In the genomic region with DNA sequence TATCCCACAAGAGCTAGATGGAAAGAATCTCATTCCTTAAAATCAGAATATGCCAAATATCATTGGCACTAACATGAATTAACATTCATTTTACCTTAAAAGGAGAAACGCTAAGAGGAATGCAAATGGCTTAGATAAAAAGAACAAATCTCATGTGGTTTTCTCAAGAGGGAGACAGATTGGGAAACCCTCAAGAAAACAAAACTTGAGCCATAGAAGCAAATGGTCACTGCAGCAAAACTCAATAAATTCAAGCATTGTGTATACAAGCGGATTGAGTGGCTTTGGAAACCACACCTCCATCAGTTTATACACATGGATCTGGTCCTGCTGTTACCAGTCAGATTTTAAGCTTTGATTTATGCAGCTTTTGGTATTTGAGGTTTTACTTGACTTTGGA, we compare ENCODE assay signal across 16 cellular contexts.
DNase-seq lines count a peak whose midpoint lies in the region; ATAC-seq and TF ChIP-seq lines count a peak whose summit lies in the region.
"Had no signal": no experiment of that assay in that cellular context is flagged by ENCODE, and none has a peak within 500 bp of the region (broad histone marks: within the 10 kb centered on the region; RNA-seq: fewer than 3 reads in every experiment).

No MANE protein-coding gene starts in this region.

- intact Hi-C loops in mucosa of descending colon (cut with DNase I, micrococcal nuclease) (no loop called here), testis (cut with DNase I; ENCODE audit: low total_unique reads) (no loop called here)

- no peak overlapping the region for H3K4me3 ChIP-seq in coronary artery
- no peak overlapping the region for H3K4me3 ChIP-seq in mucosa of descending colon
- no peak overlapping the region for H3K4me3 ChIP-seq in testis
- no peak overlapping the region for H3K4me3 ChIP-seq in upper lobe of left lung

- WGBS in testis, 2 donors: 84 to 96% methylated on average over 2 of the region's 2 CpGs
- WGBS in upper lobe of left lung, 2 donors: 77 to 83% methylated on average over 2 of the region's 2 CpGs

- ATAC-seq in mucosa of descending colon (peak; percentile 39), HG02798 (IDR thresholded peaks at IDR 0.05; ENCODE audit: poor library complexity, unreplicated experiment) (no peak), upper lobe of left lung (ENCODE audit: low FRiP score in 2 of 2) (no peak)
- ATAC-seq: CD8-positive, alpha-beta T cell had no signal

- peak; percentile 16 for DNase-seq in NCI-H748 (lab: John Stamatoyannopoulos, UW; ENCODE audit: unreplicated experiment)
- DNase-seq in NCI-H748 treated with DMSO at 0.1 percent for 48 hours (lab: John Stamatoyannopoulos, UW): no peak
- no peak for DNase-seq in coronary artery (ENCODE audit: low spot score)
- DNase-seq in mucosa of descending colon: peak in 1 of 3 donors; percentile 6
- no peak for DNase-seq in NCI-H2029 (lab: John Stamatoyannopoulos, UW)
- DNase-seq in testis: no peak
- DNase-seq in upper lobe of left lung: no peak
- DNase-seq: CD8-positive, alpha-beta T cell; HCEC 1CT; Kasumi-1; NCI-H1105; NCI-H2029 treated with DMSO at 0.1 percent for 48 hours; NCI-H510A treated with DMSO at 0.1 percent for 48 hours; NK-92 treated with Interleukin-12 subunit alpha and Interleukin-12 subunit beta, amount 100 ng/mL, for 24 hours had no signal

- TF ChIP-seq POLR2A in testis (IDR thresholded peaks at IDR 0.05) (no peak), upper lobe of left lung (IDR thresholded peaks at IDR 0.05) (no peak)

- no peaks in the 10 kb centered on the region for H3K27me3 ChIP-seq in testis
- H3K27me3 ChIP-seq in upper lobe of left lung: no peaks in the 10 kb centered on the region

- TF ChIP-seq EP300 in upper lobe of left lung (IDR thresholded peaks at IDR 0.05): no peak

- TF ChIP-seq CTCF in coronary artery (IDR thresholded peaks at IDR 0.05): no peak
- no peak for TF ChIP-seq CTCF in mucosa of descending colon (IDR thresholded peaks at IDR 0.05)
- TF ChIP-seq CTCF in testis (IDR thresholded peaks at IDR 0.05): no peak
- no peak for TF ChIP-seq CTCF in upper lobe of left lung (IDR thresholded peaks at IDR 0.05)

- H3K4me1 ChIP-seq in mucosa of descending colon (ENCODE audit: low read depth) (no peaks in the 10 kb centered on the region), testis (no peaks in the 10 kb centered on the region), upper lobe of left lung (no peaks in the 10 kb centered on the region)

- H3K27ac ChIP-seq in coronary artery (peak overlapping the region; percentile 16 to 81), testis (no peak overlapping the region), upper lobe of left lung (no peak overlapping the region)
- H3K27ac ChIP-seq: HL-60 had no signal

- H3K36me3 ChIP-seq in mucosa of descending colon (ENCODE audit: low read depth): no peaks in the 10 kb centered on the region
- no peaks in the 10 kb centered on the region for H3K36me3 ChIP-seq in testis (ENCODE audit: low read depth, missing control alignments)
- H3K36me3 ChIP-seq in upper lobe of left lung: no peaks in the 10 kb centered on the region

- no peaks in the 10 kb centered on the region for H3K9me3 ChIP-seq in mucosa of descending colon
- H3K9me3 ChIP-seq in testis: no peaks in the 10 kb centered on the region
- no peaks in the 10 kb centered on the region for H3K9me3 ChIP-seq in upper lobe of left lung

Comparison
In these comparisons a context has a peak if more than half of its experiments do, and no peak if none do; other contexts are left out.
1. H3K27ac ChIP-seq: peak in coronary artery (2 of 2); none in testis (0 of 2) and upper lobe of left lung (0 of 4).